Comparison of ENCODE assay signal across 8 cellular contexts in genomic region chr14:93206793-93207467, GRCh38. TPM values are rescaled to one million over a fixed set of nuclear protein-coding genes. Genes with fewer than 3 reads are reported as not detected.
A peak's percentile ranks its signal among the peaks of the same experiment; 100 is the strongest.
DNase-seq lines count a peak whose midpoint lies in the region; ATAC-seq, FAIRE-seq and TF ChIP-seq lines count a peak whose summit lies in the region.

TSS of gene GON7 (minus strand) at chr14:93207065. CDS start at chr14:93207037, 28 bp downstream.
TSS of gene UBR7 (plus strand) at chr14:93207256. CDS start at chr14:93207292, 36 bp downstream.

- FAIRE-seq in GM12892 (lab: Jason Lieb, UNC), result peak; percentile 95

- intact Hi-C loops in adrenal gland (cut with DNase I), result no loop called here
- intact Hi-C loops in heart left ventricle (cut with DNase I), result loop anchor here in 6 of 10 donors (1.0 to 10.0 kb wide), 7 partner anchors 22 to 818 kb away; partner anchors contain the start of genes MOAP1 (in 5 of the 6), BTBD7 (in 4 of the 6), LYSET (in 3 of the 6) and OTUB2 (in 1 of the 6)
- intact Hi-C loops in posterior cingulate gyrus (cut with DNase I), result loop anchor here (1.0 to 5.0 kb wide), 3 partner anchors 125 to 336 kb away; partner anchors contain the start of gene UNC79

- H3K27me3 ChIP-seq in adrenal gland (no peaks in the 10 kb centered on the region), heart left ventricle (no peaks in the 10 kb centered on the region), upper lobe of left lung (no peaks in the 10 kb centered on the region)

- TF ChIP-seq EP300 in upper lobe of left lung (IDR thresholded peaks at IDR 0.05), result peak in 2 of 4 donors; percentile 44 to 78

- TF ChIP-seq CTCF in adrenal gland (IDR thresholded peaks at IDR 0.05) (peak; percentile 15 to 53 (median 26)), heart left ventricle (IDR thresholded peaks at IDR 0.05) (peak in 7 of 12 donors; percentile 15 to 55 (median 20)), upper lobe of left lung (IDR thresholded peaks at IDR 0.05) (peak in 4 of 6 experiments; percentile 42 to 63 (median 50))

- peak; percentile 77 for ATAC-seq in HG02852 (IDR thresholded peaks at IDR 0.05; ENCODE audit: unreplicated experiment)
- ATAC-seq in heart left ventricle, result peak; percentile 95 to 99 (median 99)
- peak; percentile 99 for ATAC-seq in upper lobe of left lung (ENCODE audit: low FRiP score in 2 of 2)

- H3K4me3 ChIP-seq in adrenal gland (peak within 1 kb of the TSS; percentile 59 to 85 (median 68)), heart left ventricle (peak within 1 kb of the TSS; percentile 63 to 97 (median 86)), upper lobe of left lung (peak within 1 kb of the TSS; percentile 69 to 99 (median 86))

- H3K4me1 ChIP-seq in adrenal gland (replicated peaks in 1 of 2) (peaks cover 0 to 24% of the 10 kb centered on the region in 2 donors), heart left ventricle (peaks cover 7 to 46% (median 26%) of the 10 kb centered on the region in 12 donors), upper lobe of left lung (peaks cover 21 to 40% (median 26%) of the 10 kb centered on the region in 4 donors)

- H3K36me3 ChIP-seq in adrenal gland (replicated peaks in 1 of 2), result peaks cover 0 to 7% of the 10 kb centered on the region in 2 donors
- peaks cover 0 to 21% (median 16%) of the 10 kb centered on the region in 9 donors for H3K36me3 ChIP-seq in heart left ventricle
- peaks cover 2 to 15% (median 5%) of the 10 kb centered on the region in 4 donors for H3K36me3 ChIP-seq in upper lobe of left lung

- peak; percentile 93 for TF ChIP-seq POLR2A in GM12892 (IDR thresholded peaks at IDR 0.05; ENCODE audit: low read depth, low read length)
- TF ChIP-seq POLR2A in adrenal gland (IDR thresholded peaks at IDR 0.05), result peak; percentile 26 to 83
- TF ChIP-seq POLR2A in heart left ventricle (IDR thresholded peaks at IDR 0.05), result peak in 1 of 2 donors; percentile 73
- TF ChIP-seq POLR2A in upper lobe of left lung (IDR thresholded peaks at IDR 0.05), result peak in 2 of 4 donors; percentile 66 to 84

- 0 to 1% (median 0%) methylated on average over 21 to 65 of the region's 65 CpGs for whole genome bisulfite sequencing in adrenal gland, 4 donors
- 0 to 1% (median 0%) methylated on average over 34 to 65 of the region's 65 CpGs for WGBS in heart left ventricle, 4 donors
- WGBS in upper lobe of left lung, 2 donors, result 0% methylated on average over 14 to 65 of the region's 65 CpGs

- H3K9me3 ChIP-seq in adrenal gland (replicated peaks in 1 of 3), result no peaks in the 10 kb centered on the region
- H3K9me3 ChIP-seq in heart left ventricle, result no peaks in the 10 kb centered on the region
- H3K9me3 ChIP-seq in upper lobe of left lung, result no peaks in the 10 kb centered on the region

- peak; percentile 82 for DNase-seq in GM12892 (ENCODE audit: insufficient read length)
- DNase-seq in NCI-H146 (lab: John Stamatoyannopoulos, UW), result peak; percentile 95
- peak; percentile 80 to 94 (median 84) for DNase-seq in T-helper 1 cell
- peak; percentile 96 to 98 (median 97) for DNase-seq in adrenal gland
- DNase-seq in heart left ventricle, result peak; percentile 96 to 97 (median 96)
- peak; percentile 92 to 100 (median 96) for DNase-seq in posterior cingulate gyrus
- peak; percentile 97 for DNase-seq in upper lobe of left lung

- H3K27ac ChIP-seq in adrenal gland (peak within 1 kb of the TSS; percentile 6 to 92 (median 84)), heart left ventricle (peak within 1 kb of the TSS; percentile 56 to 93 (median 88)), upper lobe of left lung (peak within 1 kb of the TSS; percentile 81 to 93 (median 88))

RNA-seq across cellular contexts. Expression of gene GON7, which starts in this region (rescaled TPM):
- 14.9 TPM for polyA plus RNA-seq in GM12892 (2012; ENCODE audit: missing spikeins)
- total RNA-seq in adrenal gland, result 10 to 100 TPM in 7 of 8 donors, 1 to 10 TPM in 1; 9.4 to 23.2 (median 18.0) TPM
- polyA plus RNA-seq in adrenal gland, result 10 to 100 TPM; 13.3 to 34.9 (median 16.9) TPM
- total RNA-seq in heart left ventricle, result 10 to 100 TPM; 10.3 to 25.5 (median 14.8) TPM
- 10 to 100 TPM; 22.3 to 27.4 TPM for polyA plus RNA-seq in heart left ventricle
- total RNA-seq in upper lobe of left lung, result 10 to 100 TPM in 5 of 6 donors, 1 to 10 TPM in 1; 7.5 to 31.1 (median 14.7) TPM

RNA-seq across cellular contexts. Expression of gene UBR7, which starts in this region (rescaled TPM):
- polyA plus RNA-seq in GM12892 (2012; ENCODE audit: missing spikeins), result 34.7 TPM
- total RNA-seq in adrenal gland (10 to 100 TPM; 13.2 to 32.9 (median 18.4) TPM), heart left ventricle (10 to 100 TPM; 19.6 to 27.1 (median 23.3) TPM), upper lobe of left lung (10 to 100 TPM in 5 of 6 donors, 1 to 10 TPM in 1; 9.3 to 23.3 (median 21.1) TPM)
- polyA plus RNA-seq in adrenal gland (10 to 100 TPM in 1 of 3 donors, 1 to 10 TPM in 2; 7.8 to 26.5 (median 9.3) TPM), heart left ventricle (10 to 100 TPM in 1 of 2 donors, 1 to 10 TPM in 1; 9.4 to 39.6 TPM)

Comparison
In these comparisons a context has a peak if more than half of its experiments do, and no peak if none do; other contexts are left out.
1. Peak in every context shown above with its lines: DNase-seq, ATAC-seq, H3K4me3 ChIP-seq and H3K27ac ChIP-seq.
2. intact Hi-C loops: an anchor here in heart left ventricle (1.0 to 10.0 kb wide) and posterior cingulate gyrus (1.0 to 5.0 kb wide); none called in adrenal gland.